Comparison of ENCODE assay signal across 3 cellular contexts in the genomic region with DNA sequence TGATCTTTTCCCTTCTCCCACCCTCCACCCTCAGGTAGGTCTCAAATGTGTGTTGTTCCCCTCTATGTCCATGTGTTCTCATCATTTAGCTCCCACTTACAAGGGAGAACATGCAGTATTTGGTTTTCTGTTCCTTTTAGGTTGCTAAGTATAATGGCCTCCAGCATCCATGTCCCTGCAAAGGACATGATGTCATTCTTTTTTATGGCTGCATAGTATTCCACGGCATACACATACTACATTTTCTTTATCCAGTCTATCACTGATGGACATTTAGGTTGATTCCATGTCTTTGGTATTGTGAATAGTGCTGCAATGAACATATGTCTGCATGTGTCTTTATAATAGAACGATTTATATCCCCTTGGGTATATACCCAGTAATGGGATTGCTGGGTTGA.
TF ChIP-seq lines count a peak whose summit lies in the region.
"Not testable (repeated sequence)": the region's sequence is repeated elsewhere in the genome, so short reads cannot be mapped to it uniquely, and the experiment has no call there.

No MANE protein-coding gene starts in this region.

TF ChIP-seq in HEK293, 187 proteins besides CTCF, POLR2A, EP300 and RAD21:
- TF ChIP-seq, protein P1, sequence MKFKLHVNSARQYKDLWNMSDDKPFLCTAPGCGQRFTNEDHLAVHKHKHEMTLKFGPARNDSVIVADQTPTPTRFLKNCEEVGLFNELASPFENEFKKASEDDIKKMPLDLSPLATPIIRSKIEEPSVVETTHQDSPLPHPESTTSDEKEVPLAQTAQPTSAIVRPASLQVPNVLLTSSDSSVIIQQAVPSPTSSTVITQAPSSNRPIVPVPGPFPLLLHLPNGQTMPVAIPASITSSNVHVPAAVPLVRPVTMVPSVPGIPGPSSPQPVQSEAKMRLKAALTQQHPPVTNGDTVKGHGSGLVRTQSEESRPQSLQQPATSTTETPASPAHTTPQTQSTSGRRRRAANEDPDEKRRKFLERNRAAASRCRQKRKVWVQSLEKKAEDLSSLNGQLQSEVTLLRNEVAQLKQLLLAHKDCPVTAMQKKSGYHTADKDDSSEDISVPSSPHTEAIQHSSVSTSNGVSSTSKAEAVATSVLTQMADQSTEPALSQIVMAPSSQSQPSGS (tag by site-specific recombination; IDR thresholded peaks at IDR 0.05; ENCODE audit: low read depth): peak; percentile 41; the same call in 1 of the 2 replicates
- TF ChIP-seq ZNF146 (tag by site-specific recombination; IDR thresholded peaks at IDR 0.05): peak; percentile 72
TF ChIP-seq in HEK293: peak in this region for 2; not testable (repeated sequence) for 185.

TF ChIP-seq in K562, 482 proteins besides CTCF, POLR2A, EP300 and RAD21:
- TF ChIP-seq ZNF146 (CRISPR knock-in tag; IDR thresholded peaks at IDR 0.05; ENCODE audit: unreplicated experiment): peak; percentile 86
TF ChIP-seq in K562: peak in this region for 1; not testable (repeated sequence) for 481.

TF ChIP-seq in HepG2, 621 proteins besides CTCF, POLR2A, EP300 and RAD21:
- TF ChIP-seq ATF7 (IDR thresholded peaks at IDR 0.05): 0 out of 2 replicates have a peak, but pooled peaks have one; percentile 4
- not testable (repeated sequence) for TF ChIP-seq ATF7 (CRISPR knock-in tag; IDR thresholded peaks at IDR 0.05)
